ENCODE assay signal across 2 cellular contexts in genomic region chr6:104955491-104955890, GRCh38.
TF ChIP-seq lines count a peak whose summit lies in the region.

No MANE protein-coding gene starts in this region.

TF ChIP-seq in H1, 55 proteins besides CTCF, POLR2A, EP300 and RAD21 (continues in another document):
- TF ChIP-seq CBX5 (IDR thresholded peaks at IDR 0.05; ENCODE audit: low read depth, low read length) (no peak), KDM1A (IDR thresholded peaks at IDR 0.05; ENCODE audit: borderline replicate concordance, low read length) (no peak), EZH2 (IDR thresholded peaks at IDR 0.05; ENCODE audit: low read depth, low read length, severe bottlenecking) (no peak), SRF (IDR thresholded peaks at IDR 0.05; ENCODE audit: low read depth, low read length) (no peak), RXRA (IDR thresholded peaks at IDR 0.05; ENCODE audit: insufficient read depth, low read depth, low read length) (no peak), ATF3 (IDR thresholded peaks at IDR 0.05; ENCODE audit: insufficient read depth, low read depth, low read length) (no peak), BRCA1 (IDR thresholded peaks at IDR 0.05; ENCODE audit: low read depth, low read length) (no peak), ZNF274 (IDR thresholded peaks at IDR 0.05; ENCODE audit: borderline replicate concordance, extremely low read depth, low read length) (no peak), TAF7 (optimal IDR thresholded peaks at IDR 0.05; ENCODE audit: borderline replicate concordance, low read depth, low read length) (peak; percentile 62), KDM5A (IDR thresholded peaks at IDR 0.05; ENCODE audit: low read length) (no peak), GTF2F1 (IDR thresholded peaks at IDR 0.05; ENCODE audit: borderline replicate concordance, low read depth, low read length) (no peak), JUN (IDR thresholded peaks at IDR 0.05; ENCODE audit: low read depth, low read length) (no peak), SP1 (IDR thresholded peaks at IDR 0.05; ENCODE audit: low read depth, low read length) (peak; percentile 55; the same call in 1 of the 2 replicates), MAX (IDR thresholded peaks at IDR 0.05) (no peak), YY1 (IDR thresholded peaks at IDR 0.05; ENCODE audit: low read depth, low read length) (no peak), TAF1 (IDR thresholded peaks at IDR 0.05; ENCODE audit: low read depth, low read length) (peak; percentile 35; the same call in 1 of the 2 replicates), BCL11A (IDR thresholded peaks at IDR 0.05; ENCODE audit: low read depth in 2 of 2, low read length in 2 of 2) (no peak), SUZ12 (IDR thresholded peaks at IDR 0.05; ENCODE audit: low read length) (no peak), BACH1 (IDR thresholded peaks at IDR 0.05; ENCODE audit: low read length) (no peak), CBX8 (IDR thresholded peaks at IDR 0.05; ENCODE audit: borderline replicate concordance, low read depth, low read length) (no peak), NRF1 (IDR thresholded peaks at IDR 0.05; ENCODE audit: low read depth, low read length) (no peak), HDAC2 (IDR thresholded peaks at IDR 0.05; ENCODE audit: borderline replicate concordance in 1 of 2, low read depth in 2 of 2, low read length in 2 of 2) (no peak; a peak in 1 of 4 replicates), RNF2 (IDR thresholded peaks at IDR 0.05; ENCODE audit: borderline replicate concordance, low read depth, low read length, missing control alignments, poor library complexity, severe bottlenecking) (no peak), CHD1 (IDR thresholded peaks at IDR 0.05; ENCODE audit: low read depth, low read length) (no peak), FOSL1 (IDR thresholded peaks at IDR 0.05; ENCODE audit: insufficient read depth, low read depth, low read length) (no peak), TBP (IDR thresholded peaks at IDR 0.05; ENCODE audit: low read depth, low read length) (peak; percentile 44), SAP30 (IDR thresholded peaks at IDR 0.05; ENCODE audit: insufficient read depth, insufficient replicate concordance, low read length) (no peak), GABPA (IDR thresholded peaks at IDR 0.05; ENCODE audit: borderline replicate concordance, insufficient read depth, low read length) (no peak), PHF8 (conservative IDR thresholded peaks at IDR 0.05; ENCODE audit: low read depth, low read length) (no peak)

TF ChIP-seq in neural cell, 6 proteins besides CTCF, POLR2A, EP300 and RAD21:
- TF ChIP-seq POLR2AphosphoS5 (IDR thresholded peaks at IDR 0.05) (peak; percentile 34), REST (IDR thresholded peaks at IDR 0.05; ENCODE audit: borderline replicate concordance) (no peak)
TF ChIP-seq in neural cell: peak in this region for 1.
